ENCODE assay signal across 1 cellular context in the genomic region with DNA sequence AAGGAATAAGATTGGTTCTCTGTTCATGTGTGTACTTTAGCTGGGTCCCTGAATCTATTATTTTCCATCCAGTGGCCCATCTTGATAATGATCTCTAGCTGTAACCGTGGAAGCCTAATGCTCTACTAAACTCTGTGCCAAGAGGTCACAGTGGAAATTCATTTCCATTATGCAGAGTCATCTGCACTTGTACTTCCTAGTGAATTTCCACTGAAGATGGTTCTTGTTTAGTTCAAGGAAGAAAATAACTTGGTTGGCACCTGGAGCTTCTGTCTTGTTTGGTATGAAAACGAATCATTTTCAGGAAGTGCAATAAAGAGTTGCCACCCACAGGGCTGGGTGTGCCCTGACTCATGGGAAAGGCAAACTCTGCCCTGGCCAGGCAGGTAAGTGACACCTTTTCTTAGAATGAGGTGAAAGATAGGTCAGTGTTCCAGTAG.
TF ChIP-seq lines count a peak whose summit lies in the region.

No MANE protein-coding gene starts in this region.

TF ChIP-seq in HCT116, 20 proteins besides CTCF, POLR2A, EP300 and RAD21 (continued from another document):
- no peak for TF ChIP-seq REST (IDR thresholded peaks at IDR 0.05; ENCODE audit: low read depth)
- TF ChIP-seq ELF1 (IDR thresholded peaks at IDR 0.05; ENCODE audit: borderline replicate concordance, low read depth) = peak; percentile 64; the same call in 1 of the 2 replicates
- TF ChIP-seq, protein P1, sequence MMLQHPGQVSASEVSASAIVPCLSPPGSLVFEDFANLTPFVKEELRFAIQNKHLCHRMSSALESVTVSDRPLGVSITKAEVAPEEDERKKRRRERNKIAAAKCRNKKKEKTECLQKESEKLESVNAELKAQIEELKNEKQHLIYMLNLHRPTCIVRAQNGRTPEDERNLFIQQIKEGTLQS (IDR thresholded peaks at IDR 0.05) = no peak
